In the genomic region with DNA sequence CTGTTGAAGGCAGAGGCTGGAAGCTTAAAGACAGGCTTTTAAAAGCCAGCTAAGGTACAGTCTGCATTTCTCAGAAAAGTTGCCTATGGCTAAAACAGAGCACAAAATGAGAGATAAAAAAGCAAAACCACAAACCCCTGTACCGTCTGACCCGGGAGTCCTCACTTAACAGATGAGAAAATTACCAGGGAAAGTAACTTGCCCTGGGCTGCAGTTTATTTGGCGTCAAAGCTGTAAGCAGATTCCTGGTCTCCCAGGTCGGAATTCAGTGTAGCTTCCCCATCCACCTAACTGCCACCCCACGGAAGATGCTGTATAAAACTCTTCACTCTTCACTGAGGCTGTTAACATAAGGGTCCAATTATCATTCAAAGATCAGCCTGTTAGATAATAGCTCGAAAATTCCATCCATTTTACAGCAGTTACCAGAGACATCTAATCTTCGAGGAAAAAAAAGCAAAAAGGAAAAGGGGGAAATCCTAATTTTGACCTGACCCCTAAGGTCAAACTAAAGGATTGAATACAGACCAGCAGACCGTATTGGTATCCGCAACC, we compare ENCODE assay signal across 8 cellular contexts. TPM values are rescaled to one million over a fixed set of nuclear protein-coding genes. Genes with fewer than 3 reads are reported as not detected.
DNase-seq lines count a peak whose midpoint lies in the region; ATAC-seq and TF ChIP-seq lines count a peak whose summit lies in the region.

No MANE protein-coding gene starts in this region.

- H3K36me3 ChIP-seq in SJCRH30 = no peaks in the 10 kb centered on the region
- H3K36me3 ChIP-seq in rectal smooth muscle tissue (ENCODE audit: control insufficient read depth, insufficient read depth, low read length) = no peaks in the 10 kb centered on the region

- H3K4me3 ChIP-seq in GM08714 (ENCODE audit: low read length) = peak overlapping the region; percentile 96
- H3K4me3 ChIP-seq in SJCRH30 = peak overlapping the region; percentile 99
- H3K4me3 ChIP-seq in fibroblast of mammary gland (ENCODE audit: control insufficient read depth, low read depth, low read length) = peak overlapping the region; percentile 77
- H3K4me3 ChIP-seq in rectal smooth muscle tissue (ENCODE audit: low read length) = peak overlapping the region; percentile 87

- DNase-seq in SJCRH30 (no peak), fibroblast of mammary gland (ENCODE audit: low read depth) (no peak), activated gamma-delta T cell treated with Interleukin-2 at 50 U/mL for 16 hours (no peak), NCI-H226 (no peak)

- H3K9ac ChIP-seq in rectal smooth muscle tissue (ENCODE audit: low read length) = peak overlapping the region; percentile 57

- no peak for ATAC-seq in GM18520 (IDR thresholded peaks at IDR 0.05; ENCODE audit: unreplicated experiment)
- ATAC-seq in HG02973 (IDR thresholded peaks at IDR 0.05; ENCODE audit: unreplicated experiment) = no peak

- TF ChIP-seq CTCF in fibroblast of mammary gland (conservative IDR thresholded peaks at IDR 0.05; ENCODE audit: control insufficient read depth, insufficient read depth, low read depth, low read length) = no peak

- H3K27ac ChIP-seq in SJCRH30 (no peak overlapping the region; the same call in 1 of the 2 replicates), rectal smooth muscle tissue (ENCODE audit: low read depth, low read length) (no peak overlapping the region)

- H3K4me1 ChIP-seq in SJCRH30 = 0 out of 2 replicates have a peak, but pooled peaks cover 4% of the 10 kb centered on the region
- peaks cover 7% of the 10 kb centered on the region for H3K4me1 ChIP-seq in rectal smooth muscle tissue (ENCODE audit: control insufficient read depth, insufficient read depth, low read length)

- no peaks in the 10 kb centered on the region for H3K9me3 ChIP-seq in SJCRH30 (replicated peaks)

- H3K27me3 ChIP-seq in SJCRH30 (no peaks in the 10 kb centered on the region), rectal smooth muscle tissue (ENCODE audit: control insufficient read depth, insufficient read depth, low read length) (no peaks in the 10 kb centered on the region)

RNA-seq across cellular contexts. Expression of a gene that starts 1.5 kb away (rescaled TPM):
- total RNA-seq in SJCRH30 (2014; rRNA removed; shearing (Covaris generic)) = 34.6 and 36.5 TPM in 2 replicates
